Comparison of ENCODE assay signal across 22 cellular contexts in genomic region chr19:39248806-39249205, GRCh38. TPM values are rescaled to one million over a fixed set of nuclear protein-coding genes. Genes with fewer than 3 reads are reported as not detected.
DNase-seq lines count a peak whose midpoint lies in the region; ATAC-seq and TF ChIP-seq lines count a peak whose summit lies in the region.
"Had no signal": no experiment of that assay in that cellular context is flagged by ENCODE, and none has a peak within 500 bp of the region (broad histone marks: within the 10 kb centered on the region; RNA-seq: fewer than 3 reads in every experiment).

IFNL4 (minus strand) TSS chr19:39248856.

- H3K36me3 ChIP-seq in left ventricle myocardium inferior (no peaks in the 10 kb centered on the region), esophagus muscularis mucosa (no peaks in the 10 kb centered on the region), brain microvascular endothelial cell (replicated peaks) (no peaks in the 10 kb centered on the region)
- H3K36me3 ChIP-seq: heart right ventricle had no signal

- peaks cover 2 to 14% (median 4%) of the 10 kb centered on the region in 5 donors for H3K27me3 Mint-ChIP-seq in naive thymus-derived CD8-positive, alpha-beta T cell
- H3K27me3 Mint-ChIP-seq in endothelial cell (ENCODE audit: unreplicated experiment) (peaks cover 10% of the 10 kb centered on the region), type B pancreatic cell (peaks cover 44% of the 10 kb centered on the region)

- TF ChIP-seq CTCF in left ventricle myocardium inferior (IDR thresholded peaks at IDR 0.05; ENCODE audit: borderline replicate concordance) (no peak), esophagus muscularis mucosa (IDR thresholded peaks at IDR 0.05) (no peak), brain microvascular endothelial cell (IDR thresholded peaks at IDR 0.05; ENCODE audit: low read depth, low read length, missing control alignments) (no peak), endothelial cell (IDR thresholded peaks at IDR 0.05; ENCODE audit: unreplicated experiment) (no peak), type B pancreatic cell (conservative IDR thresholded peaks at IDR 0.05) (no peak)

- in situ Hi-C loops in brain microvascular endothelial cell (cut with HindIII; ENCODE audit: low pct_ligation_motif_present, low sequenced_read_pairs), result no loop called here

- no peak for TF ChIP-seq EP300 in esophagus muscularis mucosa (IDR thresholded peaks at IDR 0.05)

- peaks cover 14% of the 10 kb centered on the region for H3K4me1 ChIP-seq in left ventricle myocardium inferior
- peaks cover 11 to 18% (median 14%) of the 10 kb centered on the region in 4 donors for H3K4me1 ChIP-seq in esophagus muscularis mucosa

- H3K27me3 ChIP-seq in left ventricle myocardium inferior (ENCODE audit: low read depth) (peaks cover 86% of the 10 kb centered on the region), esophagus muscularis mucosa (peaks cover 0 to 66% (median 23%) of the 10 kb centered on the region in 4 donors), brain microvascular endothelial cell (replicated peaks) (peaks cover 42% of the 10 kb centered on the region)

- intact Hi-C loops in left ventricle myocardium inferior (cut with micrococcal nuclease), result no loop called here
- intact Hi-C loops in left ventricle myocardium superior (cut with micrococcal nuclease), result no loop called here
- intact Hi-C loops in esophagus muscularis mucosa (cut with DNase I), result no loop called here

- DNase-seq in left ventricle myocardium inferior (no peak), left ventricle myocardium superior (no peak), esophagus muscularis mucosa (ENCODE audit: extremely low spot score) (no peak), brain microvascular endothelial cell (no peak), endothelial cell (ENCODE audit: low spot score) (no peak), type B pancreatic cell (ENCODE audit: extremely low spot score, unreplicated experiment) (no peak)
- no peak for DNase-seq in naive thymus-derived CD8-positive, alpha-beta T cell
- DNase-seq: activated T-cell treated with anti-CD3 and anti-CD28 coated beads, Interleukin-2, amount 50 U/mL, for 24 hours; CD4-positive, CD25-positive, alpha-beta regulatory T cell; DMS79 treated with DMSO at 0.1 percent for 48 hours; heart right ventricle; NCI-H2029 treated with DMSO at 0.1 percent for 48 hours; NCI-H524 had no signal

- H3K27ac ChIP-seq in left ventricle myocardium inferior (replicated peaks) (no peak within 1 kb of the TSS), esophagus muscularis mucosa (replicated peaks in 1 of 4) (no peak within 1 kb of the TSS), brain microvascular endothelial cell (no peak within 1 kb of the TSS)
- H3K27ac ChIP-seq: heart right ventricle had no signal

- ATAC-seq in left ventricle myocardium superior (no peak), GM21381 (IDR thresholded peaks at IDR 0.05; ENCODE audit: unreplicated experiment) (no peak)
- ATAC-seq in naive thymus-derived CD8-positive, alpha-beta T cell, result no peak
- ATAC-seq: activated naive CD4-positive, alpha-beta T cell treated with anti-CD3 and anti-CD28 coated beads, Interleukin-2, amount 50 U/mL, for 72 hours; sciatic nerve had no signal

- no peaks in the 10 kb centered on the region for H3K9me3 ChIP-seq in left ventricle myocardium inferior (replicated peaks)
- H3K9me3 ChIP-seq in esophagus muscularis mucosa, result no peaks in the 10 kb centered on the region
- H3K9me3 ChIP-seq: heart right ventricle had no signal

- no peaks in the 10 kb centered on the region for H3K36me3 Mint-ChIP-seq in naive thymus-derived CD8-positive, alpha-beta T cell
- H3K36me3 Mint-ChIP-seq in endothelial cell (ENCODE audit: low read depth, unreplicated experiment) (peaks cover 4% of the 10 kb centered on the region), type B pancreatic cell (no peaks in the 10 kb centered on the region)
- H3K36me3 Mint-ChIP-seq: activated naive CD4-positive, alpha-beta T cell treated with anti-CD3 and anti-CD28 coated beads, Interleukin-2, amount 50 U/mL, for 72 hours; CD4-positive, CD25-positive, alpha-beta regulatory T cell had no signal

- no peaks in the 10 kb centered on the region for H3K9me3 Mint-ChIP-seq in naive thymus-derived CD8-positive, alpha-beta T cell
- H3K9me3 Mint-ChIP-seq in endothelial cell (ENCODE audit: unreplicated experiment) (no peaks in the 10 kb centered on the region), type B pancreatic cell (no peaks in the 10 kb centered on the region)
- H3K9me3 Mint-ChIP-seq: activated naive CD4-positive, alpha-beta T cell treated with anti-CD3 and anti-CD28 coated beads, Interleukin-2, amount 50 U/mL, for 72 hours; activated T-cell treated with anti-CD3 and anti-CD28 coated beads, Interleukin-2, amount 50 U/mL, for 24 hours; neural crest cell had no signal

- 58% methylated on average over 13 of the region's 13 CpGs for WGBS in esophagus muscularis mucosa

- peaks cover 3 to 14% (median 5%) of the 10 kb centered on the region in 4 donors for H3K4me1 Mint-ChIP-seq in naive thymus-derived CD8-positive, alpha-beta T cell
- H3K4me1 Mint-ChIP-seq in endothelial cell (ENCODE audit: unreplicated experiment) (peaks cover 2% of the 10 kb centered on the region), type B pancreatic cell (ENCODE audit: unreplicated experiment) (peaks cover 9% of the 10 kb centered on the region)
- H3K4me1 Mint-ChIP-seq: neural crest cell had no signal

- TF ChIP-seq POLR2A in esophagus muscularis mucosa (IDR thresholded peaks at IDR 0.05; ENCODE audit: low read depth), result no peak

- POLR2A ChIA-PET in naive thymus-derived CD8-positive, alpha-beta T cell (lab: Charles Lee), result no interaction called here

- no peak within 1 kb of the TSS for H3K27ac Mint-ChIP-seq in naive thymus-derived CD8-positive, alpha-beta T cell
- H3K27ac Mint-ChIP-seq in endothelial cell (ENCODE audit: unreplicated experiment) (no peak within 1 kb of the TSS), type B pancreatic cell (no peak within 1 kb of the TSS)
- H3K27ac Mint-ChIP-seq: activated naive CD4-positive, alpha-beta T cell treated with anti-CD3 and anti-CD28 coated beads, Interleukin-2, amount 50 U/mL, for 72 hours; activated T-cell treated with anti-CD3 and anti-CD28 coated beads, Interleukin-2, amount 50 U/mL, for 24 hours had no signal

- H3K4me3 ChIP-seq in left ventricle myocardium inferior (peak within 1 kb of the TSS; percentile 21), esophagus muscularis mucosa (peak within 1 kb of the TSS; percentile 2 to 27 (median 22)), brain microvascular endothelial cell (ENCODE audit: low read depth, low read length) (no peak within 1 kb of the TSS)

- H3K4me3 Mint-ChIP-seq in naive thymus-derived CD8-positive, alpha-beta T cell, result peak within 1 kb of the TSS in 7 of 10 donors; percentile 7 to 41 (median 26)
- H3K4me3 Mint-ChIP-seq in endothelial cell (ENCODE audit: unreplicated experiment) (no peak within 1 kb of the TSS), type B pancreatic cell (no peak within 1 kb of the TSS)
- H3K4me3 Mint-ChIP-seq: activated T-cell treated with anti-CD3 and anti-CD28 coated beads, Interleukin-2, amount 50 U/mL, for 24 hours; neural crest cell had no signal

RNA-seq across cellular contexts. Expression of gene IFNL4, which starts in this region (rescaled TPM):
- total RNA-seq in left ventricle myocardium inferior (not detected), left ventricle myocardium superior (not detected), esophagus muscularis mucosa (not detected), endothelial cell (ENCODE audit: unreplicated experiment) (not detected), type B pancreatic cell (ENCODE audit: low replicate concordance) (not detected in 2 replicates)
- not detected for total RNA-seq in naive thymus-derived CD8-positive, alpha-beta T cell
- under 1 TPM in 2 of 3 donors, not detected in 1; 0.11 to 0.17 TPM for polyA plus RNA-seq in naive thymus-derived CD8-positive, alpha-beta T cell
- total RNA-seq: activated naive CD4-positive, alpha-beta T cell treated with anti-CD3 and anti-CD28 coated beads, Interleukin-2, amount 50 U/mL, for 72 hours; bronchial epithelial cell; CD4-positive, CD25-positive, alpha-beta regulatory T cell; dermis microvascular lymphatic vessel endothelial cell; fibroblast of lung; heart right ventricle; lower leg skin; neural crest cell; sciatic nerve; SK-MEL-5 had no signal
- polyA plus RNA-seq: CD4-positive, CD25-positive, alpha-beta regulatory T cell; fibroblast of lung; heart right ventricle had no signal

Comparison
In these comparisons a context has a peak if more than half of its experiments do, and no peak if none do; other contexts are left out.
1. H3K4me3 Mint-ChIP-seq: peak in naive thymus-derived CD8-positive, alpha-beta T cell (7 of 10); none in endothelial cell (single experiment) and type B pancreatic cell (single experiment).